ENCODE assay signal across 1 cellular context in genomic region chr16:75250809-75251279, GRCh38.
TF ChIP-seq lines count a peak whose summit lies in the region.

No MANE protein-coding gene starts in this region.

TF ChIP-seq in HepG2, 621 proteins besides CTCF, POLR2A, EP300 and RAD21 (continues in another document):
- TF ChIP-seq POLR2AphosphoS5 (IDR thresholded peaks at IDR 0.05; ENCODE audit: low read depth, low read length) = peak; percentile 57; the same call in 1 of the 2 replicates
- peak; percentile 28; the same call in 1 of the 2 replicates for TF ChIP-seq ZNF546 (CRISPR knock-in tag; conservative IDR thresholded peaks at IDR 0.05)
- TF ChIP-seq TFDP1 (CRISPR knock-in tag; IDR thresholded peaks at IDR 0.05; ENCODE audit: borderline replicate concordance) = peak; percentile 53; the same call in 1 of the 2 replicates
- TF ChIP-seq ZNF598 (CRISPR knock-in tag; IDR thresholded peaks at IDR 0.05; ENCODE audit: borderline replicate concordance) = 0 out of 2 replicates have a peak, but pooled peaks have one; percentile 32
- no peak; the same call in 1 of the 2 replicates for TF ChIP-seq ZNF317 (CRISPR knock-in tag; IDR thresholded peaks at IDR 0.05)
- TF ChIP-seq ELF1 (CRISPR knock-in tag; IDR thresholded peaks at IDR 0.05) = no peak
- 0 out of 2 replicates have a peak, but pooled peaks have one; percentile 50 for TF ChIP-seq ZNF235 (CRISPR knock-in tag; IDR thresholded peaks at IDR 0.05; ENCODE audit: borderline replicate concordance)
- TF ChIP-seq KLF11 (CRISPR knock-in tag; IDR thresholded peaks at IDR 0.05) = no peak
- TF ChIP-seq CCDC6 (CRISPR knock-in tag; IDR thresholded peaks at IDR 0.05) = no peak
- TF ChIP-seq ZNF720 (CRISPR knock-in tag; IDR thresholded peaks at IDR 0.05) = no peak
- no peak for TF ChIP-seq ZNF572 (CRISPR knock-in tag; IDR thresholded peaks at IDR 0.05)
- TF ChIP-seq CENPBD1 (CRISPR knock-in tag; IDR thresholded peaks at IDR 0.05; ENCODE audit: borderline replicate concordance, low read depth) = no peak
- TF ChIP-seq RERE (CRISPR knock-in tag; IDR thresholded peaks at IDR 0.05; ENCODE audit: low read depth) = 0 out of 2 replicates have a peak, but pooled peaks have one; percentile 7
- no peak for TF ChIP-seq HHEX (CRISPR knock-in tag; IDR thresholded peaks at IDR 0.05)
- no peak for TF ChIP-seq ZNF7 (CRISPR knock-in tag; IDR thresholded peaks at IDR 0.05)
- TF ChIP-seq REST (IDR thresholded peaks at IDR 0.05; ENCODE audit: borderline replicate concordance in 1 of 2, low read depth in 1 of 2, low read length in 2 of 2) = no peak
- peak; percentile 71; the same call in 1 of the 2 replicates for TF ChIP-seq ZNF430 (CRISPR knock-in tag; IDR thresholded peaks at IDR 0.05)
- TF ChIP-seq ZNF468 (CRISPR knock-in tag; IDR thresholded peaks at IDR 0.05) = no peak
- TF ChIP-seq ZNF253 (CRISPR knock-in tag; IDR thresholded peaks at IDR 0.05; ENCODE audit: borderline replicate concordance) = no peak
- TF ChIP-seq YY1 (IDR thresholded peaks at IDR 0.05; ENCODE audit: insufficient read depth, insufficient replicate concordance, low read depth, low read length) = peak; percentile 57
- peak; percentile 39; the same call in 1 of the 2 replicates for TF ChIP-seq NR2C2 (CRISPR knock-in tag; IDR thresholded peaks at IDR 0.05; ENCODE audit: borderline replicate concordance)
- TF ChIP-seq HMG20A (CRISPR knock-in tag; IDR thresholded peaks at IDR 0.05; ENCODE audit: borderline replicate concordance) = no peak
- no peak for TF ChIP-seq RAD51 (IDR thresholded peaks at IDR 0.05; ENCODE audit: borderline replicate concordance)
- TF ChIP-seq IKZF4 (CRISPR knock-in tag; IDR thresholded peaks at IDR 0.05; ENCODE audit: borderline replicate concordance, low read depth, not compliant biosample characterization) = no peak
- TF ChIP-seq SNAPC2 (CRISPR knock-in tag; IDR thresholded peaks at IDR 0.05) = 0 out of 2 replicates have a peak, but pooled peaks have one; percentile 53
- peak; percentile 60; the same call in 1 of the 2 replicates for TF ChIP-seq ZNF788 (CRISPR knock-in tag; IDR thresholded peaks at IDR 0.05; ENCODE audit: borderline replicate concordance)
- no peak for TF ChIP-seq NFIC (IDR thresholded peaks at IDR 0.05; ENCODE audit: low read length)
- no peak for TF ChIP-seq SOX13 (IDR thresholded peaks at IDR 0.05)
- TF ChIP-seq SOX13 (CRISPR knock-in tag; conservative IDR thresholded peaks at IDR 0.05 in 1 of 2, IDR thresholded peaks at IDR 0.05 in 1 of 2) = peak; percentile 30 to 65; a peak in 1 of 4 replicates
- peak; percentile 21; the same call in 1 of the 2 replicates for TF ChIP-seq ZNF547 (CRISPR knock-in tag; IDR thresholded peaks at IDR 0.05)
- TF ChIP-seq ONECUT2 (CRISPR knock-in tag; IDR thresholded peaks at IDR 0.05) = no peak
- TF ChIP-seq ZNF224 (CRISPR knock-in tag; IDR thresholded peaks at IDR 0.05) = peak; percentile 36; the same call in 1 of the 2 replicates
- TF ChIP-seq ZNF749 (CRISPR knock-in tag; IDR thresholded peaks at IDR 0.05; ENCODE audit: borderline replicate concordance) = no peak; the same call in 1 of the 2 replicates
- no peak for TF ChIP-seq RNF219 (CRISPR knock-in tag; IDR thresholded peaks at IDR 0.05)
- no peak; the same call in 1 of the 2 replicates for TF ChIP-seq ZBTB33 (CRISPR knock-in tag; IDR thresholded peaks at IDR 0.05)
- TF ChIP-seq ZNF878 (CRISPR knock-in tag; IDR thresholded peaks at IDR 0.05) = peak; percentile 6; the same call in 1 of the 2 replicates
- peak; percentile 86; the same call in 1 of the 2 replicates for TF ChIP-seq ZNF44 (CRISPR knock-in tag; IDR thresholded peaks at IDR 0.05)
- peak; percentile 87; the same call in 1 of the 2 replicates for TF ChIP-seq HIVEP1 (CRISPR knock-in tag; IDR thresholded peaks at IDR 0.05)
- no peak for TF ChIP-seq AKNA (CRISPR knock-in tag; IDR thresholded peaks at IDR 0.05; ENCODE audit: borderline replicate concordance)
- TF ChIP-seq DPF2 (CRISPR knock-in tag; IDR thresholded peaks at IDR 0.05; ENCODE audit: borderline replicate concordance, low read depth) = no peak
- no peak for TF ChIP-seq KLF15 (CRISPR knock-in tag; IDR thresholded peaks at IDR 0.05; ENCODE audit: borderline replicate concordance)
- TF ChIP-seq NPAS2 (CRISPR knock-in tag; IDR thresholded peaks at IDR 0.05; ENCODE audit: borderline replicate concordance) = no peak
